Comparison of ENCODE assay signal across 8 cellular contexts in genomic region chr17:81866440-81867122, GRCh38. TPM values are rescaled to one million over a fixed set of nuclear protein-coding genes. Genes with fewer than 3 reads are reported as not detected.
DNase-seq lines count a peak whose midpoint lies in the region; TF ChIP-seq lines count a peak whose summit lies in the region.

No MANE protein-coding gene starts in this region.

- peaks cover 59% of the 10 kb centered on the region for H3K4me1 ChIP-seq in DOHH2 (ENCODE audit: control insufficient read depth, low read length)
- peaks cover 42% of the 10 kb centered on the region for H3K4me1 ChIP-seq in NT2/D1 (ENCODE audit: insufficient read depth, insufficient read length)

- H3K4me2 ChIP-seq in DOHH2 (ENCODE audit: low read length): peak overlapping the region; percentile 2; the same call in 1 of the 2 replicates

- peaks cover 68% of the 10 kb centered on the region for H3K79me2 ChIP-seq in DOHH2 (ENCODE audit: control insufficient read depth, low read length)

- no peaks in the 10 kb centered on the region for H3K9me3 Mint-ChIP-seq in neural crest cell

- H3K27me3 ChIP-seq in DOHH2 (ENCODE audit: control insufficient read depth, low read length) (no peaks in the 10 kb centered on the region), NT2/D1 (ENCODE audit: insufficient read depth, insufficient read length) (no peaks in the 10 kb centered on the region)

- H4K20me1 ChIP-seq in DOHH2 (ENCODE audit: control insufficient read depth, insufficient read depth, low read depth, low read length): 0 out of 2 replicates have a peak, but pooled peaks cover 5% of the 10 kb centered on the region

- TF ChIP-seq CTCF in DOHH2 (IDR thresholded peaks at IDR 0.05; ENCODE audit: low read depth, low read length, poor library complexity, severe bottlenecking) (no peak), choroid plexus epithelial cell (conservative IDR thresholded peaks at IDR 0.05; ENCODE audit: low read depth, low read length) (no peak), neural crest cell (conservative IDR thresholded peaks at IDR 0.05) (no peak)

- H3K4me3 ChIP-seq in DOHH2 (ENCODE audit: low read length) (no peak overlapping the region), NT2/D1 (ENCODE audit: insufficient read length, low read depth) (no peak overlapping the region), choroid plexus epithelial cell (ENCODE audit: low read depth, low read length) (no peak overlapping the region)

- H3K9ac ChIP-seq in NT2/D1 (ENCODE audit: insufficient read length, low read depth): peak overlapping the region; percentile 77

- DNase-seq in NT2/D1 (ENCODE audit: low read depth, low spot score) (no peak), choroid plexus epithelial cell (ENCODE audit: low read depth) (peak; percentile 30), neural crest cell (ENCODE audit: low read depth, low spot score) (no peak), epidermal melanocyte (ENCODE audit: insufficient read length, low spot score) (no peak), SKM-1 (lab: John Stamatoyannopoulos, UW; ENCODE audit: unreplicated experiment) (no peak), AML-193 (lab: John Stamatoyannopoulos, UW) (no peak), NCI-H2081 treated with DMSO at 0.1 percent for 48 hours (lab: John Stamatoyannopoulos, UW) (no peak)

- H3K36me3 Mint-ChIP-seq in neural crest cell (ENCODE audit: low read depth): peaks cover 6% of the 10 kb centered on the region

- peaks cover 84% of the 10 kb centered on the region for H3K36me3 ChIP-seq in DOHH2 (ENCODE audit: control insufficient read depth, low read length)
- H3K36me3 ChIP-seq in NT2/D1 (ENCODE audit: insufficient read depth, insufficient read length, low read length): peaks cover 76% of the 10 kb centered on the region

- H3K27ac ChIP-seq in DOHH2 (ENCODE audit: low read depth, low read length): peak overlapping the region; percentile 36; the same call in 1 of the 2 replicates

- H3K27me3 Mint-ChIP-seq in neural crest cell (ENCODE audit: low read depth): peaks cover 17% of the 10 kb centered on the region

- H3K4me3 Mint-ChIP-seq in neural crest cell: peak overlapping the region; percentile 85

- H3K27ac Mint-ChIP-seq in neural crest cell (ENCODE audit: unreplicated experiment): no peak overlapping the region

- peaks cover 35% of the 10 kb centered on the region for H3F3A ChIP-seq in DOHH2 (ENCODE audit: control insufficient read depth, insufficient read depth)

- peaks cover 31% of the 10 kb centered on the region for H3K4me1 Mint-ChIP-seq in neural crest cell

- no peaks in the 10 kb centered on the region for H3K9me2 ChIP-seq in DOHH2 (replicated peaks; ENCODE audit: control insufficient read depth, low read length)

- H3K9me3 ChIP-seq in DOHH2 (ENCODE audit: control insufficient read depth, insufficient read depth, low read length): no peaks in the 10 kb centered on the region
- H3K9me3 ChIP-seq in NT2/D1 (ENCODE audit: insufficient read depth, low read length): no peaks in the 10 kb centered on the region

RNA-seq across cellular contexts. Expression of gene ARHGDIA, which starts 4.6 kb away (rescaled TPM):
- 405 and 429 TPM in 2 replicates for total RNA-seq in neural crest cell

RNA-seq across cellular contexts. Expression of gene P4HB, which starts 6.2 kb away (rescaled TPM):
- total RNA-seq in neural crest cell: 364 and 368 TPM in 2 replicates

RNA-seq across cellular contexts. Expression of gene ALYREF, which starts 24.8 kb away (rescaled TPM):
- 216 and 217 TPM in 2 replicates for total RNA-seq in neural crest cell

RNA-seq across cellular contexts. Expression of gene ANAPC11, which starts 24.9 kb away (rescaled TPM):
- total RNA-seq in neural crest cell: 199 and 200 TPM in 2 replicates

RNA-seq across cellular contexts. Expression of gene PPP1R27, which starts 31.7 kb away (rescaled TPM):
- total RNA-seq in neural crest cell: not detected in 2 replicates
